In the genomic region with DNA sequence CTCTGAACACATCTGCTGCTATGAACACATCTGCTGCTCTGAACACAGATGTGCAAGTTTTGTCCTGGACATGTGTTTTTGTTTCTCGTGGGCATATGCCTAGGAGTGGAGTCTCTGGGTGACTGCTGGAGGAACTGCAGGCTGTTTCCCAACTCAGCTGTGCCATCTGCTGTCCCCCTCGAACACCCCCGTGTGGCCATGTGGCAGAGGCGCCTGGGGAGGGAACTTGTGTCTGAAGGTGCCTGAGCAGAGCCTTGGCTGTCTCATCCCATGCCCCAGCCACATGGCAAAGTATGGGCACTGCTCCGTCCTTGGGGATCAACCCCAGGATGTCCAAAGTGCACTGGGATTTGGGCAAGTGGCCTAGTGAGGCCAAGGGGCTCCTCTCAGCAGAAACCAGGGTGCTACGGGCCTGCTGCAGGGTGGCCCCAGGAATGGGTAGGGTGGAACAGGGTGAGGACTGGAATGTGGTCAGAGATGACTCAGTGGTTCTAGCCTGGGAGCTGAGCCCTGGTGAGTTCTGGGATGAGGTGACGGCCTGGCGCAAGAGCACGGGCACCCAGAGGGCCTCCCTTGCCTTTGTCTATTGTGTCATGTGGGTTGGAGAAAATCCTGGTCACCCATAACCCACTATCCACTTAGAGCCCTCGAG, we compare ENCODE assay signal across 8 cellular contexts. TPM values are rescaled to one million over a fixed set of nuclear protein-coding genes. Genes with fewer than 3 reads are reported as not detected.
DNase-seq lines count a peak whose midpoint lies in the region; ATAC-seq and TF ChIP-seq lines count a peak whose summit lies in the region.

No MANE protein-coding gene starts in this region.

- no peaks in the 10 kb centered on the region for H4K20me1 ChIP-seq in PC-3 (ENCODE audit: low read length)

- DNase-seq in AG04450 (ENCODE audit: low read depth, low spot score) = no peak
- peak; percentile 81 for DNase-seq in PC-3
- peak; percentile 35 for DNase-seq in dermis blood vessel endothelial cell
- DNase-seq in naive thymus-derived CD4-positive, alpha-beta T cell = peak in 1 of 9 donors; percentile 20
- DNase-seq in CD8-positive, alpha-beta memory T cell = no peak
- DNase-seq in inferior parietal cortex (ENCODE audit: extremely low spot score) = no peak
- DNase-seq in GM19240 (ENCODE audit: insufficient read length, low spot score) = no peak

- TSS peak; percentile 21 for BruUV-seq in PC-3 (replicated peaks; lab: Mats Ljungman, UMichigan)

- peak overlapping the region in 1 of 9 donors; percentile 32 for H3K27ac Mint-ChIP-seq in naive thymus-derived CD4-positive, alpha-beta T cell
- peak overlapping the region in 3 of 8 donors; percentile 46 to 64 (median 58) for H3K27ac Mint-ChIP-seq in CD8-positive, alpha-beta memory T cell

- peaks cover 0 to 18% (median 2%) of the 10 kb centered on the region in 5 donors for H3K36me3 Mint-ChIP-seq in naive thymus-derived CD4-positive, alpha-beta T cell
- H3K36me3 Mint-ChIP-seq in CD8-positive, alpha-beta memory T cell = peaks cover 0 to 66% (median 4%) of the 10 kb centered on the region in 3 donors

- H3K9me3 Mint-ChIP-seq in naive thymus-derived CD4-positive, alpha-beta T cell = no peaks in the 10 kb centered on the region
- no peaks in the 10 kb centered on the region for H3K9me3 Mint-ChIP-seq in CD8-positive, alpha-beta memory T cell

- peak overlapping the region; percentile 31 for H2AFZ ChIP-seq in PC-3 (ENCODE audit: low read length)

- no peak overlapping the region for H3K4me3 ChIP-seq in AG04450 (ENCODE audit: low read depth, low read length)
- H3K4me3 ChIP-seq in PC-3 (ENCODE audit: low read length) = no peak overlapping the region
- no peak overlapping the region for H3K4me3 ChIP-seq in naive thymus-derived CD4-positive, alpha-beta T cell (ENCODE audit: low read length)
- H3K4me3 ChIP-seq in CD8-positive, alpha-beta memory T cell (ENCODE audit: low read length) = no peak overlapping the region

- intact Hi-C loops in PC-3 (cut with micrococcal nuclease) = loop anchor here (2.0 kb wide), 1 partner anchor 14 kb away; no protein-coding TSS in a partner anchor
- intact Hi-C loops in naive thymus-derived CD4-positive, alpha-beta T cell (cut with micrococcal nuclease) = no loop called here

- no peak for TF ChIP-seq CTCF in AG04450 (IDR thresholded peaks at IDR 0.05; ENCODE audit: low read depth, low read length)
- peak; percentile 40 for TF ChIP-seq CTCF in GM12873 (IDR thresholded peaks at IDR 0.05; ENCODE audit: insufficient read depth, low read depth, low read length, missing control alignments)
- peak; percentile 54 for TF ChIP-seq CTCF in PC-3 (conservative IDR thresholded peaks at IDR 0.05; ENCODE audit: low read depth, low read length)

- ATAC-seq in PC-3 = peak; percentile 87
- peak; percentile 42 for ATAC-seq in naive thymus-derived CD4-positive, alpha-beta T cell

- peaks cover 9% of the 10 kb centered on the region for H3F3A ChIP-seq in PC-3 (ENCODE audit: low read length, unreplicated experiment)

- H3K4me3 Mint-ChIP-seq in naive thymus-derived CD4-positive, alpha-beta T cell = no peak overlapping the region
- no peak overlapping the region for H3K4me3 Mint-ChIP-seq in CD8-positive, alpha-beta memory T cell

- H3K4me2 ChIP-seq in PC-3 (ENCODE audit: low read length) = peak overlapping the region; percentile 43

- POLR2A ChIA-PET in AG04450 (lab: Yijun Ruan, JAX) (interaction anchor here (0.6 kb wide), 1 partner anchor 13 kb away, joined by 4 read pairs; no protein-coding TSS in a partner anchor), PC-3 (lab: Charles Lee; ENCODE audit: unreplicated experiment) (interaction anchor here (1.0 kb wide), 1 partner anchor 67 kb away, joined by 3 read pairs; a partner anchor contains a TSS)
- POLR2A ChIA-PET in naive thymus-derived CD4-positive, alpha-beta T cell (lab: Charles Lee) = no interaction called here
- POLR2A ChIA-PET in CD8-positive, alpha-beta memory T cell (lab: Charles Lee) = no interaction called here

- CTCF ChIA-PET in AG04450 (lab: Charles Lee) = no interaction called here
- CTCF ChIA-PET in PC-3 (lab: Charles Lee) = no interaction called here
- CTCF ChIA-PET in naive thymus-derived CD4-positive, alpha-beta T cell (lab: Charles Lee) = interaction anchor here (1.9 kb wide), 1 partner anchor 14 kb away, joined by 6 read pairs; no protein-coding TSS in a partner anchor
- CTCF ChIA-PET in CD8-positive, alpha-beta memory T cell (lab: Charles Lee) = interaction anchor here (1.3 to 1.8 kb wide), 2 partner anchors 15 to 37 kb away, joined by 4 to 6 read pairs; a partner anchor contains a TSS

- no peaks in the 10 kb centered on the region for H3K9me2 ChIP-seq in PC-3 (replicated peaks; ENCODE audit: low read length)

- H3K9me3 ChIP-seq in AG04450 (ENCODE audit: control insufficient read depth, insufficient read depth, low read length) = no peaks in the 10 kb centered on the region; the same call in 1 of the 2 replicates
- no peaks in the 10 kb centered on the region for H3K9me3 ChIP-seq in PC-3 (ENCODE audit: low read length)
- no peaks in the 10 kb centered on the region for H3K9me3 ChIP-seq in naive thymus-derived CD4-positive, alpha-beta T cell (ENCODE audit: control insufficient read depth in 2 of 3, low read length in 3 of 3)
- no peaks in the 10 kb centered on the region for H3K9me3 ChIP-seq in CD8-positive, alpha-beta memory T cell (ENCODE audit: low read length)

- H3K79me2 ChIP-seq in PC-3 (ENCODE audit: low read length) = 0 out of 2 replicates have a peak, but pooled peaks cover 1% of the 10 kb centered on the region

- peaks cover 40% of the 10 kb centered on the region for H3K36me3 ChIP-seq in PC-3 (ENCODE audit: low read depth, low read length)
- H3K36me3 ChIP-seq in naive thymus-derived CD4-positive, alpha-beta T cell (ENCODE audit: control insufficient read depth in 2 of 3, insufficient read depth in 3 of 3, low read length in 3 of 3) = peaks cover 0 to 73% (median 12%) of the 10 kb centered on the region in 3 experiments
- peaks cover 34% of the 10 kb centered on the region for H3K36me3 ChIP-seq in CD8-positive, alpha-beta memory T cell (ENCODE audit: insufficient read depth, low read length)

- peaks cover 14% of the 10 kb centered on the region for H3K4me1 ChIP-seq in PC-3 (ENCODE audit: insufficient read depth, low read length)
- H3K4me1 ChIP-seq in naive thymus-derived CD4-positive, alpha-beta T cell (ENCODE audit: control insufficient read depth in 2 of 2, insufficient read depth in 2 of 2, low read length in 2 of 2) = no peaks in the 10 kb centered on the region
- no peaks in the 10 kb centered on the region for H3K4me1 ChIP-seq in CD8-positive, alpha-beta memory T cell (ENCODE audit: insufficient read depth, low read length)

- H3K27me3 Mint-ChIP-seq in naive thymus-derived CD4-positive, alpha-beta T cell = no peaks in the 10 kb centered on the region
- no peaks in the 10 kb centered on the region for H3K27me3 Mint-ChIP-seq in CD8-positive, alpha-beta memory T cell

- H3K27ac ChIP-seq in AG04450 (ENCODE audit: low read depth, low read length) (peak overlapping the region; percentile 70), PC-3 (ENCODE audit: low read length) (peak overlapping the region; percentile 91)
- no peak overlapping the region for H3K27ac ChIP-seq in naive thymus-derived CD4-positive, alpha-beta T cell (ENCODE audit: low read depth, low read length)
- no peak overlapping the region for H3K27ac ChIP-seq in CD8-positive, alpha-beta memory T cell (ENCODE audit: low read depth, low read length)

- peak overlapping the region; percentile 59 for H3K9ac ChIP-seq in PC-3 (ENCODE audit: low read length)

- peaks cover 0 to 8% (median 0%) of the 10 kb centered on the region in 7 donors for H3K4me1 Mint-ChIP-seq in naive thymus-derived CD4-positive, alpha-beta T cell
- H3K4me1 Mint-ChIP-seq in CD8-positive, alpha-beta memory T cell = no peaks in the 10 kb centered on the region

- H3K27me3 ChIP-seq in AG04450 (ENCODE audit: control insufficient read depth, insufficient read depth, low read length) = no peaks in the 10 kb centered on the region
- H3K27me3 ChIP-seq in PC-3 (ENCODE audit: low read length) = no peaks in the 10 kb centered on the region
- no peaks in the 10 kb centered on the region for H3K27me3 ChIP-seq in naive thymus-derived CD4-positive, alpha-beta T cell (ENCODE audit: control insufficient read depth in 2 of 2, insufficient read depth in 2 of 2, low read length in 2 of 2)
- no peaks in the 10 kb centered on the region for H3K27me3 ChIP-seq in CD8-positive, alpha-beta memory T cell (ENCODE audit: insufficient read depth, low read length, poor library complexity, severe bottlenecking)

RNA-seq across cellular contexts. Expression of a gene that starts 14.7 kb away (rescaled TPM):
- polyA plus RNA-seq in AG04450 (2011; rRNA removed) = 15.0 and 18.8 TPM in 2 replicates
- 9.3 and 11.7 TPM in 2 replicates for polyA minus RNA-seq in AG04450 (2011; rRNA and poly(A)+ RNA removed)
- total RNA-seq in PC-3 (2014; rRNA removed) (38.9 and 39.7 TPM in 2 replicates), dermis blood vessel endothelial cell (19.6 and 23.4 TPM in 2 replicates)
- 10 to 100 TPM; 37.8 to 59.2 (median 52.9) TPM for total RNA-seq in naive thymus-derived CD4-positive, alpha-beta T cell
- polyA plus RNA-seq in naive thymus-derived CD4-positive, alpha-beta T cell = 10 to 100 TPM in 1 of 2 donors, 1 to 10 TPM in 1; 8.1 to 17.8 TPM
- 10 to 100 TPM; 53.0 to 56.3 TPM for total RNA-seq in CD8-positive, alpha-beta memory T cell
- 12.9 TPM for polyA plus RNA-seq in CD8-positive, alpha-beta memory T cell

RNA-seq across cellular contexts. Expression of a gene that starts 15.3 kb away (rescaled TPM):
- 242 and 286 TPM in 2 replicates for polyA plus RNA-seq in AG04450 (2011; rRNA removed)
- polyA minus RNA-seq in AG04450 (2011; rRNA and poly(A)+ RNA removed) = 98.9 and 103 TPM in 2 replicates
- 287 and 326 TPM in 2 replicates for total RNA-seq in PC-3 (2014; rRNA removed)
- total RNA-seq in dermis blood vessel endothelial cell = 115 and 149 TPM in 2 replicates
- total RNA-seq in naive thymus-derived CD4-positive, alpha-beta T cell = 100 to 1,000 TPM in 2 of 5 experiments, 10 to 100 TPM in 3; 61.4 to 272 (median 90.3) TPM
- polyA plus RNA-seq in naive thymus-derived CD4-positive, alpha-beta T cell = 100 to 1,000 TPM; 179 to 214 TPM
- total RNA-seq in CD8-positive, alpha-beta memory T cell = 100 to 1,000 TPM; 245 to 246 TPM
- 184 TPM for polyA plus RNA-seq in CD8-positive, alpha-beta memory T cell

RNA-seq across cellular contexts. Expression of a gene that starts 27.3 kb away (rescaled TPM):
- polyA plus RNA-seq in AG04450 (2011; rRNA removed) = 0.55 and 1.1 TPM in 2 replicates
- polyA minus RNA-seq in AG04450 (2011; rRNA and poly(A)+ RNA removed) = 0.30 and 0.46 TPM in 2 replicates
- total RNA-seq in PC-3 (2014; rRNA removed) (not detected in 2 replicates), dermis blood vessel endothelial cell (0.14 and 0.17 TPM in 2 replicates)
- 1 to 10 TPM in 1 of 5 experiments, not detected in 4; 2.3 TPM for total RNA-seq in naive thymus-derived CD4-positive, alpha-beta T cell
- not detected for polyA plus RNA-seq in naive thymus-derived CD4-positive, alpha-beta T cell
- 1 to 10 TPM; 2.1 to 2.6 TPM for total RNA-seq in CD8-positive, alpha-beta memory T cell
- polyA plus RNA-seq in CD8-positive, alpha-beta memory T cell = 0.13 TPM

RNA-seq across cellular contexts. Expression of a gene that starts 35.5 kb away (rescaled TPM):
- polyA plus RNA-seq in AG04450 (2011; rRNA removed) = 11.3 and 11.5 TPM in 2 replicates
- polyA minus RNA-seq in AG04450 (2011; rRNA and poly(A)+ RNA removed) = 8.6 and 14.8 TPM in 2 replicates
- total RNA-seq in PC-3 (2014; rRNA removed) = 32.7 and 42.3 TPM in 2 replicates
- 7.1 and 13.6 TPM in 2 replicates for total RNA-seq in dermis blood vessel endothelial cell
- 10 to 100 TPM; 17.4 to 58.4 (median 21.3) TPM for total RNA-seq in naive thymus-derived CD4-positive, alpha-beta T cell
- 10 to 100 TPM in 1 of 2 donors, 1 to 10 TPM in 1; 6.4 to 11.1 TPM for polyA plus RNA-seq in naive thymus-derived CD4-positive, alpha-beta T cell
- 10 to 100 TPM; 73.6 to 77.0 TPM for total RNA-seq in CD8-positive, alpha-beta memory T cell
- 14.1 TPM for polyA plus RNA-seq in CD8-positive, alpha-beta memory T cell

RNA-seq across cellular contexts. Expression of a gene that starts 42.5 kb away (rescaled TPM):
- polyA plus RNA-seq in AG04450 (2011; rRNA removed) = 5.7 and 8.2 TPM in 2 replicates
- 2.9 and 3.6 TPM in 2 replicates for polyA minus RNA-seq in AG04450 (2011; rRNA and poly(A)+ RNA removed)
- 11.7 and 14.9 TPM in 2 replicates for total RNA-seq in PC-3 (2014; rRNA removed)
- 7.8 and 12.1 TPM in 2 replicates for total RNA-seq in dermis blood vessel endothelial cell
- total RNA-seq in naive thymus-derived CD4-positive, alpha-beta T cell = 10 to 100 TPM; 30.0 to 38.7 (median 34.1) TPM
- polyA plus RNA-seq in naive thymus-derived CD4-positive, alpha-beta T cell = 1 to 10 TPM; 4.7 to 8.3 TPM
- 10 to 100 TPM; 30.5 to 34.5 TPM for total RNA-seq in CD8-positive, alpha-beta memory T cell
- 4.6 TPM for polyA plus RNA-seq in CD8-positive, alpha-beta memory T cell

Comparison
In these comparisons a context has a peak if more than half of its experiments do, and no peak if none do; other contexts are left out.
1. DNase-seq: peak in PC-3 (single experiment) and dermis blood vessel endothelial cell (single experiment); none in AG04450 (single experiment), CD8-positive, alpha-beta memory T cell (0 of 5), inferior parietal cortex (single experiment) and GM19240 (single experiment).
2. H3K27ac ChIP-seq: peak in AG04450 (single experiment) and PC-3 (single experiment); none in naive thymus-derived CD4-positive, alpha-beta T cell (single experiment) and CD8-positive, alpha-beta memory T cell (single experiment).
3. CTCF ChIA-PET loops: an anchor here in naive thymus-derived CD4-positive, alpha-beta T cell (1.9 kb wide) and CD8-positive, alpha-beta memory T cell (1.3 to 1.8 kb wide); none called in AG04450 and PC-3.
4. POLR2A ChIA-PET loops: an anchor here in AG04450 (0.6 kb wide) and PC-3 (1.0 kb wide); none called in naive thymus-derived CD4-positive, alpha-beta T cell and CD8-positive, alpha-beta memory T cell.